Comparison of ENCODE assay signal across 23 cellular contexts in the genomic region with DNA sequence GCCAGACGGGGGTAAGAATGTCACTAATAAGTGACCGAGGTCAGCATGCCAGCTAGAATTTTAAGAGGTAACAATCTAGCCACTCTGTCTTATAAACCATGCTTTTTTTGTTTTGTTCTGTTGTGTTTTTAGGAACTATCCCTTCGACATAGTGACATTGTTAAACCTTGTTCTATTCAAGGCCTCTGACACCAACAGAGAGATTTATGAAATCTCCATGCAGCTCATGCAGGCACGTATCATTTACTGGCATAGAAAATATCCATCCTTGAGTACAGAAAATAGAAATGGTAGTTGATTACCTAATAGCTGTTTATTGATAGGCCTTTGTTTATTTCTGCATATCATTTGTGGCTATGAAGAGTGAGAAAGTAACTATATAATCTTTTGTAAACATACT.
"Had no signal": no experiment of that assay in that cellular context is flagged by ENCODE, and none has a peak within 500 bp of the region (broad histone marks: within the 10 kb centered on the region; RNA-seq: fewer than 3 reads in every experiment).

No MANE protein-coding gene starts in this region.

- ATAC-seq: effector memory CD8-positive, alpha-beta T cell; esophagus mucosa; gastroesophageal sphincter; left lung; lower lobe of right lung; mucosa of descending colon had no signal

- H3K4me1 ChIP-seq: colonic mucosa, gastroesophageal sphincter, lower lobe of right lung had no signal

- H3K27me3 ChIP-seq: colonic mucosa, esophagus squamous epithelium, gastroesophageal sphincter, hepatocyte, left lung had no signal

- H3K27ac ChIP-seq: colonic mucosa, epithelial cell of prostate, esophagus squamous epithelium, gastroesophageal sphincter, hepatocyte, left lung, lower lobe of right lung had no signal

- H3K36me3 ChIP-seq: colonic mucosa, esophagus squamous epithelium, left lung had no signal

- DNase-seq: cerebellar nuclear complex; colonic mucosa; cortex of kidney; effector CD8-positive, alpha-beta T cell; effector memory CD8-positive, alpha-beta T cell; endodermal cell; erythroblast; esophagus squamous epithelium; foreskin fibroblast; foreskin melanocyte; hypothalamus; immature natural killer cell; islet precursor cell; kidney; kidney glomerular epithelial cell; left lung; lower lobe of right lung; mesenchymal stem cell; mucosa of descending colon had no signal

- H3K4me3 ChIP-seq: colonic mucosa, esophagus squamous epithelium, gastroesophageal sphincter, hepatocyte, left lung, lower lobe of right lung, mucosa of descending colon had no signal

- H3K9me3 ChIP-seq: colonic mucosa, esophagus squamous epithelium, gastroesophageal sphincter, left lung, lower lobe of right lung, mucosa of descending colon had no signal
